In genomic region chr5:172874647-172875371, GRCh38 we compare ENCODE assay signal across 21 cellular contexts. TPM values are rescaled to one million over a fixed set of nuclear protein-coding genes. Genes with fewer than 3 reads are reported as not detected.
DNase-seq lines count a peak whose midpoint lies in the region; ATAC-seq and TF ChIP-seq lines count a peak whose summit lies in the region.
"Had no signal": no experiment of that assay in that cellular context is flagged by ENCODE, and none has a peak within 500 bp of the region (broad histone marks: within the 10 kb centered on the region; RNA-seq: fewer than 3 reads in every experiment).

No MANE protein-coding gene starts in this region.

- H3K18ac ChIP-seq in mesenchymal stem cell (ENCODE audit: low read depth in 1 of 2, low read length in 2 of 2): no peak overlapping the region

- no peaks in the 10 kb centered on the region for H3K9me2 ChIP-seq in SK-N-SH

- H3K27me3 Mint-ChIP-seq in chondrocyte (ENCODE audit: low read depth): no peaks in the 10 kb centered on the region

- H3K4ac ChIP-seq in mesenchymal stem cell (ENCODE audit: low read depth in 1 of 2, low read length in 2 of 2): no peak overlapping the region

- in situ Hi-C loops in transverse colon (cut with MboI; ENCODE audit: low pct_ligation_motif_present in 1 of 4, low pct_unique_long_range_greater_than_20kb in 1 of 4, low sequenced_read_pairs in 3 of 4): no loop called here

- H3K23ac ChIP-seq in mesenchymal stem cell (ENCODE audit: low read length in 2 of 2): no peak overlapping the region

- no peak overlapping the region for H3K4me3 ChIP-seq in SK-N-SH (ENCODE audit: low read depth in 2 of 2, low read length in 1 of 2)
- no peak overlapping the region for H3K4me3 ChIP-seq in mesenchymal stem cell (ENCODE audit: insufficient read depth in 1 of 2, low read depth in 1 of 2, low read length in 2 of 2)
- H3K4me3 ChIP-seq in transverse colon: no peak overlapping the region
- H3K4me3 ChIP-seq: hepatocyte, ovary, tibial nerve had no signal

- no peak for ATAC-seq in SK-N-SH treated with all-trans-retinoic acid at 6 μM for 48 hours
- ATAC-seq in GM19467 (IDR thresholded peaks at IDR 0.05; ENCODE audit: unreplicated experiment): no peak

- no peaks in the 10 kb centered on the region for H3K9me3 Mint-ChIP-seq in chondrocyte (ENCODE audit: low read depth)

- no peak overlapping the region for H3K4me3 Mint-ChIP-seq in chondrocyte (ENCODE audit: unreplicated experiment)
- H3K4me3 Mint-ChIP-seq: CD14-positive monocyte had no signal

- H3K9me3 ChIP-seq in SK-N-SH: no peaks in the 10 kb centered on the region
- H3K9me3 ChIP-seq in mesenchymal stem cell (ENCODE audit: control insufficient read depth, low read length): no peaks in the 10 kb centered on the region
- no peaks in the 10 kb centered on the region for H3K9me3 ChIP-seq in transverse colon
- H3K9me3 ChIP-seq: ovary, tibial nerve had no signal

- peaks cover 67% of the 10 kb centered on the region for H3K79me2 ChIP-seq in SK-N-SH (ENCODE audit: insufficient read depth)

- H2BK15ac ChIP-seq in mesenchymal stem cell (ENCODE audit: low read depth, poor library complexity, severe bottlenecking): peak overlapping the region; percentile 12

- H3K4me1 ChIP-seq in SK-N-SH (ENCODE audit: control insufficient read depth in 1 of 2, insufficient read depth in 2 of 2, low read depth in 1 of 2, low read length in 1 of 2): peaks cover 32 to 44% of the 10 kb centered on the region in 2 experiments
- H3K4me1 ChIP-seq in mesenchymal stem cell (ENCODE audit: control insufficient read depth, insufficient read depth, low read depth, low read length): peaks cover 42% of the 10 kb centered on the region
- H3K4me1 ChIP-seq in transverse colon: peaks cover 21 to 56% (median 29%) of the 10 kb centered on the region in 4 donors

- 97% methylated on average over 7 of the region's 7 CpGs for WGBS in SK-N-SH (ENCODE audit: low lambda C conversion rate)
- WGBS in mesenchymal stem cell: 98% methylated on average over 7 of the region's 7 CpGs
- 93 to 97% methylated on average over 5 to 7 of the region's 7 CpGs for WGBS in transverse colon (ENCODE audit: low coverage in 1 of 2), 2 donors

- H3K4me1 Mint-ChIP-seq in chondrocyte (ENCODE audit: low read depth): peaks cover 34% of the 10 kb centered on the region

- H4K91ac ChIP-seq in mesenchymal stem cell (ENCODE audit: low read length): no peak overlapping the region

- intact Hi-C loops in transverse colon (cut with DNase I; ENCODE audit: low total_unique reads): loop anchor here (5.0 kb wide), 1 partner anchor 43 kb away; the partner anchor contains the start of gene ERGIC1

- no peak overlapping the region for H3K14ac ChIP-seq in mesenchymal stem cell (ENCODE audit: low read length in 2 of 2)

- TF ChIP-seq POLR2A in transverse colon (IDR thresholded peaks at IDR 0.05): no peak

- no peak overlapping the region for H2AFZ ChIP-seq in SK-N-SH (ENCODE audit: low read depth)
- H2AFZ ChIP-seq in mesenchymal stem cell (ENCODE audit: low read depth, low read length): no peak overlapping the region
- H2AFZ ChIP-seq: hepatocyte had no signal

- peak overlapping the region; percentile 42 for H3K27ac Mint-ChIP-seq in chondrocyte (ENCODE audit: unreplicated experiment)

- POLR2A ChIA-PET in SK-N-SH (lab: Yijun Ruan, JAX): interaction anchor here (0.6 kb wide), 1 partner anchor 90 kb away, joined by 5 read pairs; no protein-coding TSS in a partner anchor

- H3K79me1 ChIP-seq in mesenchymal stem cell (replicated peaks; ENCODE audit: low read length, poor library complexity, severe bottlenecking): peaks cover 22% of the 10 kb centered on the region

- TF ChIP-seq RAD21 in SK-N-SH (IDR thresholded peaks at IDR 0.05; ENCODE audit: low read length): no peak

- no peaks in the 10 kb centered on the region for H4K20me1 ChIP-seq in SK-N-SH (ENCODE audit: insufficient read depth)

- H3K36me3 ChIP-seq in SK-N-SH (replicated peaks in 1 of 2; ENCODE audit: control insufficient read depth in 1 of 2, insufficient read depth in 2 of 2, low read length in 1 of 2) (peaks cover 0 to 6% of the 10 kb centered on the region in 2 experiments), mesenchymal stem cell (ENCODE audit: control insufficient read depth in 1 of 2, insufficient read depth in 2 of 2, low read depth in 1 of 2, low read length in 2 of 2) (peaks cover 0 to 15% of the 10 kb centered on the region in 2 experiments), transverse colon (no peaks in the 10 kb centered on the region)
- H3K36me3 ChIP-seq: ovary, tibial nerve had no signal

- no peak overlapping the region for H4K8ac ChIP-seq in mesenchymal stem cell (ENCODE audit: low read length)

- no peak overlapping the region for H2BK120ac ChIP-seq in mesenchymal stem cell (ENCODE audit: low read depth, low read length)

- TF ChIP-seq CTCF in SK-N-SH (IDR thresholded peaks at IDR 0.05) (no peak), chondrocyte (IDR thresholded peaks at IDR 0.05) (no peak), transverse colon (IDR thresholded peaks at IDR 0.05) (no peak)

- no peak overlapping the region for H2BK5ac ChIP-seq in mesenchymal stem cell (ENCODE audit: low read depth, low read length, poor library complexity, severe bottlenecking)

- H3K9ac ChIP-seq in SK-N-SH (no peak overlapping the region), mesenchymal stem cell (ENCODE audit: low read length) (no peak overlapping the region)

- H2BK12ac ChIP-seq in mesenchymal stem cell (ENCODE audit: low read length in 2 of 2): no peak overlapping the region

- TF ChIP-seq EP300 in SK-N-SH (IDR thresholded peaks at IDR 0.05; ENCODE audit: borderline replicate concordance in 1 of 2, low read depth in 1 of 2, low read length in 1 of 2) (no peak), transverse colon (IDR thresholded peaks at IDR 0.05; ENCODE audit: low read depth) (no peak)

- peaks cover 25% of the 10 kb centered on the region for H3F3A ChIP-seq in SK-N-SH (replicated peaks; ENCODE audit: insufficient read depth)

- CTCF ChIA-PET in SK-N-SH (lab: Yijun Ruan, JAX): interaction anchor here (0.8 to 2.1 kb wide), 4 partner anchors 158 to 160 kb away, joined by 3 to 9 read pairs (median 4); no protein-coding TSS in a partner anchor

- H3K4me2 ChIP-seq in SK-N-SH: peak overlapping the region; percentile 35; the same call in 1 of the 2 replicates
- H3K4me2 ChIP-seq in mesenchymal stem cell (ENCODE audit: low read length, poor library complexity, severe bottlenecking): no peak overlapping the region
- H3K4me2 ChIP-seq: hepatocyte had no signal

- DNase-seq in SK-N-SH (no peak), chondrocyte (ENCODE audit: low spot score) (no peak), mesenchymal stem cell (no peak), transverse colon (no peak), GDM1 (lab: John Stamatoyannopoulos, UW) (no peak), HUDEP-2 (lab: John Stamatoyannopoulos, UW; ENCODE audit: unreplicated experiment in 76 of 76) (no peak)
- DNase-seq: 8988T; activated CD4-positive, alpha-beta T cell treated with anti-CD3 and anti-CD28 coated beads, Interleukin-2, amount 50 U/mL, for 48 hours; activated naive CD4-positive, alpha-beta T cell treated with anti-CD3 and anti-CD28 coated beads, Interleukin-2, amount 50 U/mL, for 16 hours; activated T-cell treated with anti-CD3 and anti-CD28 coated beads, Interleukin-2, amount 50 U/mL, for 1 hour; brain microvascular endothelial cell; DMS53; NCI-H2107; NCI-H82; ovary; small intestine had no signal

- H2AK5ac ChIP-seq in mesenchymal stem cell (ENCODE audit: low read length, severe bottlenecking): peak overlapping the region; percentile 76

- H3K27ac ChIP-seq in SK-N-SH (ENCODE audit: low read depth in 2 of 2, low read length in 1 of 2) (peak overlapping the region in 1 of 2 experiments; percentile 51; a peak in 1 of 4 replicates), mesenchymal stem cell (ENCODE audit: low read length, poor library complexity, severe bottlenecking) (peak overlapping the region; percentile 12), transverse colon (peak overlapping the region; percentile 35 to 91 (median 86))
- H3K27ac ChIP-seq: brain microvascular endothelial cell, hepatocyte, tibial nerve had no signal

- H3K27me3 ChIP-seq in SK-N-SH (ENCODE audit: insufficient read depth) (no peaks in the 10 kb centered on the region), mesenchymal stem cell (ENCODE audit: control insufficient read depth in 1 of 2, insufficient read depth in 1 of 2, low read length in 2 of 2) (no peaks in the 10 kb centered on the region), transverse colon (no peaks in the 10 kb centered on the region)
- H3K27me3 ChIP-seq: brain microvascular endothelial cell, hepatocyte, ovary, tibial nerve had no signal

- H3K36me3 Mint-ChIP-seq in chondrocyte (ENCODE audit: low read depth): no peaks in the 10 kb centered on the region

TF ChIP-seq in SK-N-SH treated with all-trans-retinoic acid at 6 μM for 48 hours, 23 proteins besides CTCF, POLR2A, EP300 and RAD21 (continues in another document):
- TF ChIP-seq PPARA (CRISPR knock-in tag; IDR thresholded peaks at IDR 0.05; ENCODE audit: borderline replicate concordance) (no peak), BACH2 (CRISPR knock-in tag; IDR thresholded peaks at IDR 0.05; ENCODE audit: borderline replicate concordance) (no peak), CREB5 (CRISPR knock-in tag; IDR thresholded peaks at IDR 0.05; ENCODE audit: low read depth) (no peak), ZNF70 (CRISPR knock-in tag; IDR thresholded peaks at IDR 0.05) (no peak), ISL1 (CRISPR knock-in tag; IDR thresholded peaks at IDR 0.05) (no peak), TCF4 (CRISPR knock-in tag; IDR thresholded peaks at IDR 0.05; ENCODE audit: borderline replicate concordance) (no peak), OSR1 (CRISPR knock-in tag; IDR thresholded peaks at IDR 0.05) (no peak), ZFP3 (CRISPR knock-in tag; IDR thresholded peaks at IDR 0.05) (no peak), ESRRG (CRISPR knock-in tag; IDR thresholded peaks at IDR 0.05) (no peak), SNAI2 (CRISPR knock-in tag; IDR thresholded peaks at IDR 0.05) (no peak)

RNA-seq across cellular contexts. Expression of gene ERGIC1, which starts 40.8 kb away (rescaled TPM):
- polyA plus RNA-seq in SK-N-SH (2012; rRNA removed): 101 and 111 TPM in 2 replicates
- 69.4 and 95.6 TPM in 2 replicates for polyA plus RNA-seq in SK-N-SH (2012; cell fraction: cytosol; rRNA removed)
- 40.7 and 61.0 TPM in 2 replicates for polyA plus RNA-seq in SK-N-SH (2012; cell fraction: nucleus; rRNA removed)
- total RNA-seq in chondrocyte (141 to 154 TPM (median 148 TPM) in 3 replicates), transverse colon (100 to 1,000 TPM; 125 to 252 (median 184) TPM)
- polyA plus RNA-seq in mesenchymal stem cell (2013, experiment 1 of 2): 143 TPM
- 140 TPM for polyA plus RNA-seq in mesenchymal stem cell (2013, experiment 2 of 2)
